In the genomic region with DNA sequence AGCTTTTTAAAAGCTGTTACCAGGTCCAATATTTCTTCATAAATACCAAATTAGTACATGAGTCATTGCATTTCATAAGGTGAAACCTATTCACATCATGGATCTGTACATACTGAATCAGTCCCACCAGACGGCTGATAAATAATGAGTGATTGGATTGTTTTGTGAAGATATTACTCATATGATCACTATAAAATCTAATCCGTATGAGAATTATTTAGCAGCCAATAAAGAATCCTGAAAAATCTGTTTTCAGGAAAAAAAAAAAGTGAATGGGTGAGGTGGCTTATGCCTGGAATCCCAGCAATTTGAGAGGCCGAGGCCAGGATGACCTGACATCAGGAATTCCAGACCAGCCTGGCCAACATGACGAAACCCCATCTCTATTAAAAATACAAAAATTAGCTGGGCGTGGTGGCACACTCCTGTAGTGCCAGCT, we compare ENCODE assay signal across 1 cellular context.
TF ChIP-seq lines count a peak whose summit lies in the region.

No MANE protein-coding gene starts in this region.

TF ChIP-seq in A549, 52 proteins besides CTCF, POLR2A, EP300 and RAD21 (continued from another document):
- TF ChIP-seq ATOH8 (CRISPR knock-in tag; IDR thresholded peaks at IDR 0.05; ENCODE audit: low read depth) (no peak), CBX2 (IDR thresholded peaks at IDR 0.05; ENCODE audit: borderline replicate concordance, low read depth) (no peak)
- TF ChIP-seq, protein P1, sequence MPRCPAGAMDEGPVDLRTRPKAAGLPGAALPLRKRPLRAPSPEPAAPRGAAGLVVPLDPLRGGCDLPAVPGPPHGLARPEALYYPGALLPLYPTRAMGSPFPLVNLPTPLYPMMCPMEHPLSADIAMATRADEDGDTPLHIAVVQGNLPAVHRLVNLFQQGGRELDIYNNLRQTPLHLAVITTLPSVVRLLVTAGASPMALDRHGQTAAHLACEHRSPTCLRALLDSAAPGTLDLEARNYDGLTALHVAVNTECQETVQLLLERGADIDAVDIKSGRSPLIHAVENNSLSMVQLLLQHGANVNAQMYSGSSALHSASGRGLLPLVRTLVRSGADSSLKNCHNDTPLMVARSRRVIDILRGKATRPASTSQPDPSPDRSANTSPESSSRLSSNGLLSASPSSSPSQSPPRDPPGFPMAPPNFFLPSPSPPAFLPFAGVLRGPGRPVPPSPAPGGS (IDR thresholded peaks at IDR 0.05) = peak; percentile 86
- TF ChIP-seq, protein P2, sequence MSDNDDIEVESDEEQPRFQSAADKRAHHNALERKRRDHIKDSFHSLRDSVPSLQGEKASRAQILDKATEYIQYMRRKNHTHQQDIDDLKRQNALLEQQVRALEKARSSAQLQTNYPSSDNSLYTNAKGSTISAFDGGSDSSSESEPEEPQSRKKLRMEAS (IDR thresholded peaks at IDR 0.05) = peak; percentile 54; the same call in 1 of the 2 replicates
